9 cellular contexts compared by ENCODE assay signal in genomic region chr16:379183-379960, GRCh38. TPM values are rescaled to one million over a fixed set of nuclear protein-coding genes. Genes with fewer than 3 reads are reported as not detected.
DNase-seq lines count a peak whose midpoint lies in the region; ATAC-seq and TF ChIP-seq lines count a peak whose summit lies in the region.
"Had no signal": no experiment of that assay in that cellular context is flagged by ENCODE, and none has a peak within 500 bp of the region (broad histone marks: within the 10 kb centered on the region; RNA-seq: fewer than 3 reads in every experiment).

No MANE protein-coding gene starts in this region.

- H3K4me1 Mint-ChIP-seq in activated CD8-positive, alpha-beta T cell treated with anti-CD3 and anti-CD28 coated beads for 36 hours (ENCODE audit: low read depth), result peaks cover 28% of the 10 kb centered on the region

- H3K4me3 Mint-ChIP-seq in activated CD8-positive, alpha-beta T cell treated with anti-CD3 and anti-CD28 coated beads for 36 hours, result peak overlapping the region; percentile 70

- no peak for TF ChIP-seq POLR2A in right lobe of liver (IDR thresholded peaks at IDR 0.05)

- no peak overlapping the region for H3K27ac ChIP-seq in right lobe of liver

- intact Hi-C loops in activated CD8-positive, alpha-beta T cell treated with anti-CD3 and anti-CD28 coated beads for 36 hours (cut with micrococcal nuclease), result no loop called here
- intact Hi-C loops in right lobe of liver (cut with DNase I), result no loop called here

- H3K27me3 Mint-ChIP-seq in activated CD8-positive, alpha-beta T cell treated with anti-CD3 and anti-CD28 coated beads for 36 hours, result no peaks in the 10 kb centered on the region

- no peak for ATAC-seq in activated CD8-positive, alpha-beta T cell treated with anti-CD3 and anti-CD28 coated beads for 36 hours
- ATAC-seq in right lobe of liver (no peak), GM18909 (IDR thresholded peaks at IDR 0.05; ENCODE audit: poor library complexity, unreplicated experiment) (no peak), HG03460 (IDR thresholded peaks at IDR 0.05; ENCODE audit: unreplicated experiment) (no peak)

- peaks cover 0 to 5% (median 0%) of the 10 kb centered on the region in 4 donors for H3K4me1 ChIP-seq in right lobe of liver

- H3K36me3 ChIP-seq in right lobe of liver, result peaks cover 0 to 6% (median 0%) of the 10 kb centered on the region in 4 donors

- H3K9me3 Mint-ChIP-seq in activated CD8-positive, alpha-beta T cell treated with anti-CD3 and anti-CD28 coated beads for 36 hours, result no peaks in the 10 kb centered on the region

- H3K27ac Mint-ChIP-seq in activated CD8-positive, alpha-beta T cell treated with anti-CD3 and anti-CD28 coated beads for 36 hours, result peak overlapping the region; percentile 71

- no peak for TF ChIP-seq CTCF in activated CD8-positive, alpha-beta T cell treated with anti-CD3 and anti-CD28 coated beads for 36 hours (IDR thresholded peaks at IDR 0.05)
- TF ChIP-seq CTCF in right lobe of liver (IDR thresholded peaks at IDR 0.05), result no peak

- H3K27me3 ChIP-seq in right lobe of liver, result no peaks in the 10 kb centered on the region

- WGBS in right lobe of liver (ENCODE audit: insufficient coverage, low coverage, low lambda C conversion rate, missing lambda C conversion rate), result 80% methylated on average over 1 of the region's 16 CpGs

- no peaks in the 10 kb centered on the region for H3K9me3 ChIP-seq in right lobe of liver

- CTCF ChIA-PET in activated CD8-positive, alpha-beta T cell treated with anti-CD3 and anti-CD28 coated beads for 36 hours (lab: Charles Lee), result no interaction called here

- H3K36me3 Mint-ChIP-seq in activated CD8-positive, alpha-beta T cell treated with anti-CD3 and anti-CD28 coated beads for 36 hours (ENCODE audit: low read depth), result no peaks in the 10 kb centered on the region

- POLR2A ChIA-PET in activated CD8-positive, alpha-beta T cell treated with anti-CD3 and anti-CD28 coated beads for 36 hours (lab: Charles Lee), result interaction anchor here (0.8 kb wide), 1 partner anchor 16 kb away, joined by 4 read pairs; no protein-coding TSS in a partner anchor

- DNase-seq in COLO668 (lab: John Stamatoyannopoulos, UW; ENCODE audit: unreplicated experiment) (peak; percentile 94), NCI-H1105 (lab: John Stamatoyannopoulos, UW) (peak; percentile 81), right lobe of liver (peak in 2 of 3 donors; percentile 49 to 55), hypothalamus (lab: John Stamatoyannopoulos, UW) (no peak)
- DNase-seq in activated CD8-positive, alpha-beta T cell treated with anti-CD3 and anti-CD28 coated beads for 36 hours, result no peak
- DNase-seq in stimulated activated CD4-positive, alpha-beta T cell treated with anti-CD3 and anti-CD28 coated beads, Interleukin-4, amount 100 ng/mL, for 24 hours, result no peak
- DNase-seq: SHP77 had no signal

- H3K4me3 ChIP-seq in right lobe of liver, result no peak overlapping the region

RNA-seq across cellular contexts. Expression of gene PGAP6, which starts 2.4 kb away (rescaled TPM):
- total RNA-seq in activated CD8-positive, alpha-beta T cell treated with anti-CD3 and anti-CD28 coated beads for 36 hours, result 10 to 100 TPM; 21.9 to 24.8 TPM
- total RNA-seq in right lobe of liver, result 10 to 100 TPM; 24.3 to 44.6 (median 28.0) TPM

RNA-seq across cellular contexts. Expression of gene MRPL28, which starts 9.0 kb away (rescaled TPM):
- 10 to 100 TPM; 95.0 to 98.2 TPM for total RNA-seq in activated CD8-positive, alpha-beta T cell treated with anti-CD3 and anti-CD28 coated beads for 36 hours
- total RNA-seq in right lobe of liver, result 10 to 100 TPM; 29.9 to 64.7 (median 32.6) TPM

RNA-seq across cellular contexts. Expression of gene NME4, which starts 17.6 kb away (rescaled TPM):
- 10 to 100 TPM; 22.9 to 24.2 TPM for total RNA-seq in activated CD8-positive, alpha-beta T cell treated with anti-CD3 and anti-CD28 coated beads for 36 hours
- 10 to 100 TPM; 50.3 to 83.6 (median 61.0) TPM for total RNA-seq in right lobe of liver

RNA-seq across cellular contexts. Expression of gene DECR2, which starts 22.3 kb away (rescaled TPM):
- total RNA-seq in activated CD8-positive, alpha-beta T cell treated with anti-CD3 and anti-CD28 coated beads for 36 hours, result 1 to 10 TPM; 9.7 to 10.0 TPM
- total RNA-seq in right lobe of liver, result 100 to 1,000 TPM in 3 of 6 experiments, 10 to 100 TPM in 3; 73.6 to 169 (median 97.0) TPM

RNA-seq across cellular contexts. Expression of gene AXIN1, which starts 26.8 kb away (rescaled TPM):
- total RNA-seq in activated CD8-positive, alpha-beta T cell treated with anti-CD3 and anti-CD28 coated beads for 36 hours, result 10 to 100 TPM; 24.1 to 24.9 TPM
- 10 to 100 TPM in 3 of 6 experiments, 1 to 10 TPM in 3; 5.5 to 17.4 (median 9.4) TPM for total RNA-seq in right lobe of liver

Comparison
In these comparisons a context has a peak if more than half of its experiments do, and no peak if none do; other contexts are left out.
1. DNase-seq: peak in COLO668 (single experiment), NCI-H1105 (single experiment) and right lobe of liver (2 of 3); none in activated CD8-positive, alpha-beta T cell treated with anti-CD3 and anti-CD28 coated beads for 36 hours (single experiment), hypothalamus (0 of 51) and stimulated activated CD4-positive, alpha-beta T cell treated with anti-CD3 and anti-CD28 coated beads, Interleukin-4, amount 100 ng/mL, for 24 hours (single experiment).